Comparison of ENCODE assay signal across 1 cellular context in the genomic region with DNA sequence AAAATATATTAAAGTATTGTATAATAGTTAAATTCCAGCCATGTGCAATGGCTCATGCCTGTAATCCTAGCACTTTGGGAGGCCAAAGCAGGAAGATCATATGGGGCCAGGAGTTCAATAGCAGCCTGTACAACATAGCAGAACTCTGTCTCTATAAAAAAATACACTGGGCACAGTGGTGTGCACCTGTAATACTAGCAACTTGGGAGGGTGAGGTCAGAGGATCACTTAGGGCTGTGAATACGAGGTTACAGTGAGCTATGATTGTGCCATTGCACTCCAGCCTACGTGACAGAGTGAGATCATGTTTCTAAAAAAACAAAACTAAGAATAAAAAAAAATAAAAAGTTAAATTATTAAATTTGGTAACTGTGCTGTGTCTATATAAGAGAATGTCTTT.
TF ChIP-seq lines count a peak whose summit lies in the region.

No MANE protein-coding gene starts in this region.

TF ChIP-seq in K562, 482 proteins besides CTCF, POLR2A, EP300 and RAD21:
- TF ChIP-seq MYC (IDR thresholded peaks at IDR 0.05; ENCODE audit: low read depth, low read length) (no peak), MYC (CRISPR knock-in tag; IDR thresholded peaks at IDR 0.05; ENCODE audit: borderline replicate concordance, low read depth) (no peak), CEBPB (tag; IDR thresholded peaks at IDR 0.05) (peak; percentile 1; the same call in 1 of the 2 replicates)
